ENCODE assay signal across 2 cellular contexts in genomic region chr7:552151-552710, GRCh38.
TF ChIP-seq lines count a peak whose summit lies in the region.

No MANE protein-coding gene starts in this region.

TF ChIP-seq in K562, 482 proteins besides CTCF, POLR2A, EP300 and RAD21:
- TF ChIP-seq POLR2G (IDR thresholded peaks at IDR 0.05; ENCODE audit: low read depth, low read length), result 0 out of 2 replicates have a peak, but pooled peaks have one; percentile 9

TF ChIP-seq in HepG2, 621 proteins besides CTCF, POLR2A, EP300 and RAD21:
- TF ChIP-seq ZIK1 (CRISPR knock-in tag; IDR thresholded peaks at IDR 0.05; ENCODE audit: borderline replicate concordance, low read depth), result 0 out of 2 replicates have a peak, but pooled peaks have one; percentile 2
